22 cellular contexts compared by ENCODE assay signal in genomic region chr10:132989476-132990415, GRCh38. TPM values are rescaled to one million over a fixed set of nuclear protein-coding genes. Genes with fewer than 3 reads are reported as not detected.
"Had no signal": no experiment of that assay in that cellular context is flagged by ENCODE, and none has a peak within 500 bp of the region (broad histone marks: within the 10 kb centered on the region; RNA-seq: fewer than 3 reads in every experiment).

No MANE protein-coding gene starts in this region.

- DNase-seq: activated CD4-positive, alpha-beta memory T cell treated with anti-CD3 and anti-CD28 coated beads for 36 hours; activated CD4-positive, alpha-beta T cell treated with anti-CD3 and anti-CD28 coated beads, Interleukin-2, amount 10 ng/mL, durations not matched to agents 7 days and 5 days; activated CD4-positive, CD25-positive, alpha-beta regulatory T cell; activated CD8-positive, alpha-beta memory T cell treated with anti-CD3 and anti-CD28 coated beads for 24 hours; activated effector memory CD4-positive, alpha-beta T cell treated with anti-CD3 and anti-CD28 coated beads, Interleukin-2, amount 50 U/mL, for 16 hours; activated naive CD4-positive, alpha-beta T cell treated with anti-CD3 and anti-CD28 coated beads for 36 hours; activated naive CD8-positive, alpha-beta T cell treated with anti-CD3 and anti-CD28 coated beads for 36 hours; activated T-cell treated with anti-CD3 and anti-CD28 coated beads, Interleukin-2, amount 50 U/mL, for 4 hours; NCI-H1092; NCI-H1417; NCI-H1930; NCI-H2107; NCI-H2171 treated with DMSO at 0.1 percent for 48 hours; NCI-H226; NCI-H510A; NCI-H526 treated with DMSO at 0.1 percent for 48 hours; PC-3; SHP77 treated with DMSO at 0.1 percent for 48 hours; T-helper 17 cell; T-helper 9 cell had no signal

- H3K4me2 ChIP-seq: KMS-11 had no signal

- H3K27ac ChIP-seq: KMS-11 had no signal

- H3K9ac ChIP-seq: KMS-11 had no signal

- ATAC-seq: activated T-cell treated with anti-CD3 and anti-CD28 coated beads, Interleukin-2, amount 50 U/mL, for 4 hours; PC-3; T-helper 17 cell had no signal

- FAIRE-seq: RCC 7860 had no signal

RNA-seq across cellular contexts. Expression of gene CFAP46, which starts 47.4 kb away (rescaled TPM):
- total RNA-seq: activated CD4-positive, alpha-beta T cell treated with anti-CD3 and anti-CD28 coated beads, Interleukin-2, amount 10 ng/mL, durations not matched to agents 7 days and 5 days; activated naive CD4-positive, alpha-beta T cell treated with anti-CD3 and anti-CD28 coated beads for 36 hours; T-helper 17 cell had no signal
